ENCODE assay signal across 18 cellular contexts in genomic region chr1:76068953-76069561, GRCh38. TPM values are rescaled to one million over a fixed set of nuclear protein-coding genes. Genes with fewer than 3 reads are reported as not detected.
DNase-seq lines count a peak whose midpoint lies in the region; ATAC-seq and TF ChIP-seq lines count a peak whose summit lies in the region.
"Had no signal": no experiment of that assay in that cellular context is flagged by ENCODE, and none has a peak within 500 bp of the region (broad histone marks: within the 10 kb centered on the region; RNA-seq: fewer than 3 reads in every experiment).

No MANE protein-coding gene starts in this region.

- no peaks in the 10 kb centered on the region for H3K27me3 ChIP-seq in SJSA1 (replicated peaks)
- H3K27me3 ChIP-seq: brain microvascular endothelial cell had no signal

- H3K36me3 ChIP-seq in SJSA1 = no peaks in the 10 kb centered on the region
- H3K36me3 ChIP-seq in mesodermal cell (ENCODE audit: control insufficient read depth, insufficient read depth, low read length) = no peaks in the 10 kb centered on the region
- H3K36me3 ChIP-seq: brain microvascular endothelial cell, WERI-Rb-1 had no signal

- H3K4me3 ChIP-seq in SJSA1 (no peak overlapping the region), mesodermal cell (ENCODE audit: extremely low read depth, insufficient read depth, low read length, poor library complexity, severe bottlenecking) (no peak overlapping the region)

- no peak for TF ChIP-seq CTCF in 22Rv1 (IDR thresholded peaks at IDR 0.05)
- no peak for TF ChIP-seq CTCF in activated CD8-positive, alpha-beta T cell treated with anti-CD3 and anti-CD28 coated beads for 36 hours (IDR thresholded peaks at IDR 0.05)

- ATAC-seq in HG03520 (IDR thresholded peaks at IDR 0.05; ENCODE audit: unreplicated experiment) = no peak
- no peak for ATAC-seq in activated CD8-positive, alpha-beta T cell treated with anti-CD3 and anti-CD28 coated beads for 36 hours

- H3K27me3 Mint-ChIP-seq in activated CD8-positive, alpha-beta T cell treated with anti-CD3 and anti-CD28 coated beads for 36 hours = peaks cover 4% of the 10 kb centered on the region

- H3K9me3 ChIP-seq in SJSA1 (replicated peaks) (no peaks in the 10 kb centered on the region), mesodermal cell (ENCODE audit: control insufficient read depth, low read length) (no peaks in the 10 kb centered on the region)

- no peaks in the 10 kb centered on the region for H3K9me3 Mint-ChIP-seq in activated CD8-positive, alpha-beta T cell treated with anti-CD3 and anti-CD28 coated beads for 36 hours
- H3K9me3 Mint-ChIP-seq: activated CD4-positive, alpha-beta memory T cell treated with anti-CD3 and anti-CD28 coated beads, Interleukin-2, amount 10 ng/mL, durations not matched to agents 7 days and 5 days; nephron had no signal

- no peak overlapping the region for H3K27ac Mint-ChIP-seq in activated CD8-positive, alpha-beta T cell treated with anti-CD3 and anti-CD28 coated beads for 36 hours
- H3K27ac Mint-ChIP-seq: activated CD4-positive, alpha-beta memory T cell treated with anti-CD3 and anti-CD28 coated beads, Interleukin-2, amount 10 ng/mL, durations not matched to agents 7 days and 5 days; activated naive CD8-positive, alpha-beta T cell had no signal

- peaks cover 4% of the 10 kb centered on the region for H3K4me1 Mint-ChIP-seq in activated CD8-positive, alpha-beta T cell treated with anti-CD3 and anti-CD28 coated beads for 36 hours (ENCODE audit: low read depth)

- H3K27ac ChIP-seq in 22Rv1 (peak overlapping the region; percentile 63), SJSA1 (peak overlapping the region; percentile 53), mesodermal cell (ENCODE audit: low read depth, low read length, severe bottlenecking) (peak overlapping the region; percentile 43)
- H3K27ac ChIP-seq: brain microvascular endothelial cell, epithelial cell of prostate, WERI-Rb-1 had no signal

- DNase-seq in DMS53 treated with DMSO at 0.1 percent for 48 hours (lab: John Stamatoyannopoulos, UW; ENCODE audit: unreplicated experiment) (peak; percentile 59), SJSA1 (ENCODE audit: low read depth in 1 of 2, low spot score in 2 of 2) (peak in 1 of 2 experiments; percentile 66), NCI-H526 treated with DMSO at 0.1 percent for 48 hours (lab: John Stamatoyannopoulos, UW) (no peak), NCI-H2107 (lab: John Stamatoyannopoulos, UW) (no peak)
- DNase-seq in activated CD8-positive, alpha-beta T cell treated with anti-CD3 and anti-CD28 coated beads for 36 hours = no peak
- DNase-seq: activated CD4-positive, alpha-beta memory T cell treated with anti-CD3 and anti-CD28 coated beads, Interleukin-2, amount 10 ng/mL, durations not matched to agents 7 days and 5 days; activated T-cell treated with anti-CD3 and anti-CD28 coated beads, Interleukin-2, amount 50 U/mL, for 48 hours; brain microvascular endothelial cell; NCI-H2029 treated with DMSO at 0.1 percent for 48 hours; stimulated activated CD4-positive, alpha-beta T cell treated with anti-CD3 and anti-CD28 coated beads, Interleukin-15, amount 100 ng/mL, for 24 hours; stimulated activated naive CD4-positive, alpha-beta T cell treated with Interleukin-2 at 50 U/mL for 16 hours; WERI-Rb-1 had no signal

- POLR2A ChIA-PET in activated CD8-positive, alpha-beta T cell treated with anti-CD3 and anti-CD28 coated beads for 36 hours (lab: Charles Lee) = no interaction called here

- no peak overlapping the region for H3K4me3 Mint-ChIP-seq in activated CD8-positive, alpha-beta T cell treated with anti-CD3 and anti-CD28 coated beads for 36 hours
- H3K4me3 Mint-ChIP-seq: activated CD4-positive, alpha-beta memory T cell treated with anti-CD3 and anti-CD28 coated beads, Interleukin-2, amount 10 ng/mL, durations not matched to agents 7 days and 5 days; activated naive CD8-positive, alpha-beta T cell; nephron had no signal

- WGBS in mesodermal cell (ENCODE audit: insufficient coverage in 2 of 2), 2 experiments = 80 to 100% methylated on average over 1 of the region's 3 CpGs

- H3K36me3 Mint-ChIP-seq in activated CD8-positive, alpha-beta T cell treated with anti-CD3 and anti-CD28 coated beads for 36 hours (ENCODE audit: low read depth) = no peaks in the 10 kb centered on the region
- H3K36me3 Mint-ChIP-seq: activated naive CD8-positive, alpha-beta T cell had no signal

- H3K4me1 ChIP-seq in SJSA1 (replicated peaks) (peaks cover 52% of the 10 kb centered on the region), mesodermal cell (ENCODE audit: control insufficient read depth, insufficient read depth, low read length, poor library complexity, severe bottlenecking) (peaks cover 37% of the 10 kb centered on the region)

- intact Hi-C loops in activated CD8-positive, alpha-beta T cell treated with anti-CD3 and anti-CD28 coated beads for 36 hours (cut with micrococcal nuclease) = no loop called here

- CTCF ChIA-PET in activated CD8-positive, alpha-beta T cell treated with anti-CD3 and anti-CD28 coated beads for 36 hours (lab: Charles Lee) = no interaction called here

RNA-seq across cellular contexts. Expression of gene ST6GALNAC3, which starts 5.5 kb away (rescaled TPM):
- total RNA-seq in SJSA1 (2014; rRNA removed; shearing (Covaris generic)) = 3.4 and 5.1 TPM in 2 replicates
- 37.7 TPM for polyA plus RNA-seq in mesodermal cell (2013, experiment 1 of 2)
- polyA plus RNA-seq in mesodermal cell (2013, experiment 2 of 2) = 34.2 TPM
- 1 to 10 TPM; 2.7 to 2.9 TPM for total RNA-seq in activated CD8-positive, alpha-beta T cell treated with anti-CD3 and anti-CD28 coated beads for 36 hours
- total RNA-seq: activated CD4-positive, alpha-beta memory T cell treated with anti-CD3 and anti-CD28 coated beads, Interleukin-2, amount 10 ng/mL, durations not matched to agents 7 days and 5 days had no signal
